ENCODE assay signal across 12 cellular contexts in the genomic region with DNA sequence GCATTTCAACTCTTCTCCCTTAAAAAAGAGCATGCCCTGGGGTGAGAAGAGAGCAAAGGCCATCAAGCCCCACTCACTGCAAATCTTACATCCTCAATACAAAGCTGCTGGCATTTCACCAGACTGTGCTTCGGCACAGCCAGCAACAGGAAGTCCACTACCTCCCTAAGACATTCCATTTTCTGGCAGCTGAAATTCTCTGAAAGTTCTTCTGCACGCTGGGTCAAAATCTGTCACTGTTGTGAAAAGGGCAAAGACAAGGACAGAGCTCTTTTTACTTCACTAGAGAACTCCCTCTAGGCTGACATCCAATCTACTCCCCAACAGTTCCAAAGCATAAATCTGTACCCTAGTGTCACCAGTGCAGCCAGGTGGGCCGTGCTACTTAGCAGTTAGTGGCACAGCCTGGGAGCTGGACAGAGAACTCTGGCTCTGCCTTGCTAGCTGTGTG. TPM values are rescaled to one million over a fixed set of nuclear protein-coding genes. Genes with fewer than 3 reads are reported as not detected.
DNase-seq lines count a peak whose midpoint lies in the region; ATAC-seq and TF ChIP-seq lines count a peak whose summit lies in the region.
"Had no signal": no experiment of that assay in that cellular context is flagged by ENCODE, and none has a peak within 500 bp of the region (broad histone marks: within the 10 kb centered on the region; RNA-seq: fewer than 3 reads in every experiment).

No MANE protein-coding gene starts in this region.

- intact Hi-C loops in Calu3 (cut with micrococcal nuclease; ENCODE audit: unreplicated experiment), result no loop called here

- H3K9me3 Mint-ChIP-seq in effector memory CD8-positive, alpha-beta T cell, result no peaks in the 10 kb centered on the region
- H3K9me3 Mint-ChIP-seq in nephron progenitor cell, result no peaks in the 10 kb centered on the region
- H3K9me3 Mint-ChIP-seq in Calu3 (ENCODE audit: low read depth, unreplicated experiment), result no peaks in the 10 kb centered on the region

- BruUV-seq in Calu3 (replicated peaks; lab: Mats Ljungman, UMichigan), result no TSS peak

- peak; percentile 60 for DNase-seq in Ammon's horn (ENCODE audit: low spot score)
- DNase-seq in effector memory CD8-positive, alpha-beta T cell, result no peak
- DNase-seq in nephron progenitor cell, result peak; percentile 41
- no peak for DNase-seq in Calu3
- DNase-seq in cerebellum (ENCODE audit: low spot score), result no peak
- DNase-seq in OCI-M1 (lab: John Stamatoyannopoulos, UW), result no peak
- no peak for DNase-seq in SKM-1 treated with dmso at 0.1 percent for 144 hours (lab: John Stamatoyannopoulos, UW; ENCODE audit: unreplicated experiment)
- DNase-seq: activated effector memory CD4-positive, alpha-beta T cell treated with anti-CD3 and anti-CD28 coated beads, Interleukin-2, amount 50 U/mL, for 16 hours; DND-41; MG63 had no signal

- H3K36me3 Mint-ChIP-seq in effector memory CD8-positive, alpha-beta T cell (ENCODE audit: insufficient read depth), result peaks cover 59% of the 10 kb centered on the region
- peaks cover 36% of the 10 kb centered on the region for H3K36me3 Mint-ChIP-seq in nephron progenitor cell (ENCODE audit: low read depth)
- no peaks in the 10 kb centered on the region for H3K36me3 Mint-ChIP-seq in Calu3 (ENCODE audit: insufficient read depth, unreplicated experiment)

- TF ChIP-seq CTCF in nephron progenitor cell (IDR thresholded peaks at IDR 0.05) (no peak), Calu3 (IDR thresholded peaks at IDR 0.05; ENCODE audit: unreplicated experiment) (no peak)

- H3K4me3 Mint-ChIP-seq in effector memory CD8-positive, alpha-beta T cell, result no peak overlapping the region
- H3K4me3 Mint-ChIP-seq in nephron progenitor cell (peak overlapping the region; percentile 30), Calu3 (ENCODE audit: low read depth, unreplicated experiment) (no peak overlapping the region)

- H3K27ac Mint-ChIP-seq in effector memory CD8-positive, alpha-beta T cell, result peak overlapping the region; percentile 57 to 76
- H3K27ac Mint-ChIP-seq in nephron progenitor cell (peak overlapping the region; percentile 66), Calu3 (ENCODE audit: unreplicated experiment) (no peak overlapping the region)

- H3K4me1 Mint-ChIP-seq in effector memory CD8-positive, alpha-beta T cell (ENCODE audit: low read depth in 2 of 2), result peaks cover 46 to 54% of the 10 kb centered on the region in 2 donors
- H3K4me1 Mint-ChIP-seq in nephron progenitor cell, result peaks cover 43% of the 10 kb centered on the region
- H3K4me1 Mint-ChIP-seq in Calu3 (ENCODE audit: low read depth, unreplicated experiment), result no peaks in the 10 kb centered on the region

- CTCF ChIA-PET in Calu3 (lab: Charles Lee), result no interaction called here

- ATAC-seq in HG03432 (IDR thresholded peaks at IDR 0.05; ENCODE audit: unreplicated experiment), result peak; percentile 45
- no peak for ATAC-seq in effector memory CD8-positive, alpha-beta T cell (replicated peaks)
- ATAC-seq: HCT116 had no signal

- H3K27me3 Mint-ChIP-seq in effector memory CD8-positive, alpha-beta T cell, result no peaks in the 10 kb centered on the region
- H3K27me3 Mint-ChIP-seq in nephron progenitor cell (ENCODE audit: low read depth, poor library complexity), result no peaks in the 10 kb centered on the region
- no peaks in the 10 kb centered on the region for H3K27me3 Mint-ChIP-seq in Calu3 (ENCODE audit: unreplicated experiment)

RNA-seq across cellular contexts. Expression of a gene that starts 6.3 kb away (rescaled TPM):
- total RNA-seq in Calu3 (2022) (4.7 and 5.0 TPM in 2 replicates), cerebellum (16.1 TPM)

Comparison
In these comparisons a context has a peak if more than half of its experiments do, and no peak if none do; other contexts are left out.
1. DNase-seq: peak in Ammon's horn (single experiment) and nephron progenitor cell (single experiment); none in effector memory CD8-positive, alpha-beta T cell (0 of 3), Calu3 (single experiment), cerebellum (single experiment), OCI-M1 (single experiment) and SKM-1 treated with dmso at 0.1 percent for 144 hours (single experiment).